11 cellular contexts compared by ENCODE assay signal in genomic region chr12:89514751-89515150, GRCh38. TPM values are rescaled to one million over a fixed set of nuclear protein-coding genes. Genes with fewer than 3 reads are reported as not detected.
A peak's percentile ranks its signal among the peaks of the same experiment; 100 is the strongest.
DNase-seq lines count a peak whose midpoint lies in the region; ATAC-seq and TF ChIP-seq lines count a peak whose summit lies in the region.
"Had no signal": no experiment of that assay in that cellular context is flagged by ENCODE, and none has a peak within 500 bp of the region (broad histone marks: within the 10 kb centered on the region; RNA-seq: fewer than 3 reads in every experiment).

No MANE protein-coding gene starts in this region.

- ATAC-seq in GM19455 (IDR thresholded peaks at IDR 0.05; ENCODE audit: unreplicated experiment) = peak; percentile 65
- ATAC-seq in HG02970 (IDR thresholded peaks at IDR 0.05; ENCODE audit: low FRiP score, unreplicated experiment) = peak; percentile 67
- ATAC-seq in gastroesophageal sphincter = no peak
- ATAC-seq: psoas muscle had no signal

- in situ Hi-C loops in GM13976 (cut with MboI; ENCODE audit: low sequenced_read_pairs, unreplicated experiment) = no loop called here

- H3K27me3 ChIP-seq in gastroesophageal sphincter = no peaks in the 10 kb centered on the region
- no peaks in the 10 kb centered on the region for H3K27me3 ChIP-seq in testis
- H3K27me3 ChIP-seq: BLaER1 treated with 17β-estradiol and CSF1 and Interleukin-3, amounts not matched to agents 10 nM and 100 nM had no signal

- TF ChIP-seq CTCF in GM13976 (IDR thresholded peaks at IDR 0.05; ENCODE audit: borderline replicate concordance, control extremely low read depth, extremely low read depth, insufficient read depth, missing control alignments) = no peak
- TF ChIP-seq CTCF in gastroesophageal sphincter (IDR thresholded peaks at IDR 0.05) = no peak
- TF ChIP-seq CTCF in CD14-positive monocyte (IDR thresholded peaks at IDR 0.05) = no peak
- TF ChIP-seq CTCF in testis (IDR thresholded peaks at IDR 0.05) = no peak

- peaks cover 0 to 3% (median 0%) of the 10 kb centered on the region in 3 donors for H3K27me3 Mint-ChIP-seq in CD14-positive monocyte (ENCODE audit: low read depth in 3 of 3)

- peaks cover 4 to 15% of the 10 kb centered on the region in 2 donors for H3K36me3 Mint-ChIP-seq in CD14-positive monocyte

- H3K4me1 Mint-ChIP-seq in CD14-positive monocyte = peaks cover 12% of the 10 kb centered on the region

- H3K27ac ChIP-seq in gastroesophageal sphincter (no peak overlapping the region), testis (no peak overlapping the region)
- H3K27ac ChIP-seq: BLaER1 treated with 17β-estradiol and CSF1 and Interleukin-3, amounts not matched to agents 10 nM and 100 nM; psoas muscle had no signal

- TF ChIP-seq EP300 in gastroesophageal sphincter (IDR thresholded peaks at IDR 0.05) = no peak

- no peaks in the 10 kb centered on the region for H3K9me3 Mint-ChIP-seq in CD14-positive monocyte

- intact Hi-C loops in CD14-positive monocyte (cut with micrococcal nuclease) (no loop called here), testis (cut with DNase I; ENCODE audit: low total_unique reads) (no loop called here)

- H3K4me1 ChIP-seq in gastroesophageal sphincter (no peaks in the 10 kb centered on the region), testis (no peaks in the 10 kb centered on the region)
- H3K4me1 ChIP-seq: psoas muscle had no signal

- no peak overlapping the region for H3K4me3 Mint-ChIP-seq in CD14-positive monocyte

- H3K4me3 ChIP-seq in gastroesophageal sphincter (no peak overlapping the region), testis (no peak overlapping the region)
- H3K4me3 ChIP-seq: BLaER1 treated with 17β-estradiol and CSF1 and Interleukin-3, amounts not matched to agents 10 nM and 100 nM; psoas muscle had no signal

- TF ChIP-seq POLR2A in gastroesophageal sphincter (IDR thresholded peaks at IDR 0.05) (no peak), testis (IDR thresholded peaks at IDR 0.05) (no peak)

- peak; percentile 41 for DNase-seq in GM13976 (ENCODE audit: low spot score)
- DNase-seq in MV-4-11 (lab: John Stamatoyannopoulos, UW) = peak; percentile 94
- no peak for DNase-seq in central memory CD4-positive, alpha-beta T cell
- no peak for DNase-seq in CD14-positive monocyte (ENCODE audit: low spot score)
- no peak for DNase-seq in testis
- DNase-seq: activated T-cell treated with anti-CD3 and anti-CD28 coated beads, Interleukin-2, amount 50 U/mL, for 1 hour; psoas muscle had no signal

- no peaks in the 10 kb centered on the region for H3K36me3 ChIP-seq in gastroesophageal sphincter
- H3K36me3 ChIP-seq in testis (ENCODE audit: low read depth, missing control alignments) = no peaks in the 10 kb centered on the region

- H3K27ac Mint-ChIP-seq in CD14-positive monocyte = no peak overlapping the region

- WGBS in gastroesophageal sphincter (ENCODE audit: low coverage in 1 of 2), 2 donors = 89 to 92% methylated on average over 1 of the region's 1 CpG
- 80 to 100% methylated on average over 1 of the region's 1 CpG for WGBS in testis, 2 donors

- H3K9me3 ChIP-seq in gastroesophageal sphincter (no peaks in the 10 kb centered on the region), testis (no peaks in the 10 kb centered on the region)
- H3K9me3 ChIP-seq: BLaER1 treated with 17β-estradiol and CSF1 and Interleukin-3, amounts not matched to agents 10 nM and 100 nM; psoas muscle had no signal

RNA-seq across cellular contexts. Expression of gene GALNT4, which starts 9.8 kb away (rescaled TPM):
- total RNA-seq in gastroesophageal sphincter (10 to 100 TPM in 1 of 4 donors, 1 to 10 TPM in 3; 5.3 to 10.8 (median 7.1) TPM), testis (1 to 10 TPM; 3.4 to 4.3 TPM)
- polyA plus RNA-seq in CD14-positive monocyte (10 to 100 TPM; 10.7 to 12.9 TPM), testis (ENCODE audit: insufficient read depth, low read depth, low replicate concordance) (1.8 TPM)

RNA-seq across cellular contexts. Expression of gene POC1B, which starts 11.1 kb away (rescaled TPM):
- 10 to 100 TPM; 17.6 to 35.2 (median 23.8) TPM for total RNA-seq in gastroesophageal sphincter
- polyA plus RNA-seq in CD14-positive monocyte = 10 to 100 TPM; 29.7 to 32.0 TPM
- 10 to 100 TPM; 21.3 to 30.2 TPM for total RNA-seq in testis
- 16.8 TPM for polyA plus RNA-seq in testis (ENCODE audit: insufficient read depth, low read depth, low replicate concordance)

Comparison
In these comparisons a context has a peak if more than half of its experiments do, and no peak if none do; other contexts are left out.
1. DNase-seq: peak in GM13976 (single experiment) and MV-4-11 (single experiment); none in central memory CD4-positive, alpha-beta T cell (single experiment), CD14-positive monocyte (single experiment) and testis (single experiment).